In the genomic region with DNA sequence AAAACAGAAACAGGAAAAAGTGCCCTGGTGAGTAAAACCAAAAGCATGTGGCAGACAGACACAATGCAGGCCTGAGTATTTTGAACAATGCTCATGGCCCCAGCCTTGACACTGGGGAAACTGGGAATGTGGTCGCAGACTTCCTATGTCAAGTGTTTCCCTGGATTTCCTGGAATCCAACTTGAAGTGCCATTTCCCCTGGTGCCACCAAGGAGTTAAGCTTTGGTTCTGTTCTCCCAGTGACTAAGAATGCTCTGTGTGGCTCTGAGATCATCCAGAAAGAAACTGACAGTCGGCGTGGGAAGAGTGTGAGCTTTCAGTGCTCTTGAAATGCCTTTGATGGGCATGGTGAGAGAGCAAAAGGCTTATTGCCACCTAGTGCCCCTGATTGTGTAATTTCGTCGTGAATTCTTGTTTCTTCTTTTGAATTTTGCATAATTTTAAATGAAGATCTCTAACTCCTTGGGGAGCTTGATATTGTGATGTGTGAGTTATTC, we compare ENCODE assay signal across 8 cellular contexts.
DNase-seq lines count a peak whose midpoint lies in the region; ATAC-seq and TF ChIP-seq lines count a peak whose summit lies in the region.

No MANE protein-coding gene starts in this region.

- H3K27ac ChIP-seq in left ventricle myocardium inferior (replicated peaks) = peak overlapping the region; percentile 95

- DNase-seq in HFFc6 (peak; percentile 55), left ventricle myocardium inferior (no peak), NCI-H1092 (lab: John Stamatoyannopoulos, UW) (no peak), CD14-positive monocyte (ENCODE audit: low spot score) (no peak)
- DNase-seq in stimulated activated CD4-positive, alpha-beta T cell treated with anti-CD3 and anti-CD28 coated beads, Interleukin-12 subunit alpha, Interleukin-12 subunit beta, amount 100 ng/mL, for 24 hours (ENCODE audit: low read depth in 2 of 2) = peak; percentile 30 to 37

- no peak overlapping the region for H3K4me3 ChIP-seq in left ventricle myocardium inferior

- peak; percentile 99 for ATAC-seq in activated T-helper 17 cell treated with anti-CD3 and anti-CD28 coated beads, Interleukin-2, amount 50 U/mL, for 72 hours (replicated peaks)
- ATAC-seq in HG03045 (IDR thresholded peaks at IDR 0.05; ENCODE audit: unreplicated experiment) (no peak), GM21447 (IDR thresholded peaks at IDR 0.05; ENCODE audit: unreplicated experiment) (no peak)

- peaks cover 68% of the 10 kb centered on the region for H3K4me1 ChIP-seq in left ventricle myocardium inferior

- H3K36me3 Mint-ChIP-seq in HFFc6 (ENCODE audit: low read depth) = peaks cover 5% of the 10 kb centered on the region; the same call in 1 of the 2 replicates
- H3K36me3 Mint-ChIP-seq in activated T-helper 17 cell treated with anti-CD3 and anti-CD28 coated beads, Interleukin-2, amount 50 U/mL, for 72 hours (ENCODE audit: low read depth) = no peaks in the 10 kb centered on the region
- H3K36me3 Mint-ChIP-seq in CD14-positive monocyte = no peaks in the 10 kb centered on the region

- H3K9me3 ChIP-seq in left ventricle myocardium inferior (replicated peaks) = peaks cover under 1% of the 10 kb centered on the region

- H3K4me3 Mint-ChIP-seq in HFFc6 (peak overlapping the region; percentile 77), CD14-positive monocyte (no peak overlapping the region)
- H3K4me3 Mint-ChIP-seq in activated T-helper 17 cell treated with anti-CD3 and anti-CD28 coated beads, Interleukin-2, amount 50 U/mL, for 72 hours = peak overlapping the region; percentile 40

- H3K27ac Mint-ChIP-seq in HFFc6 (peak overlapping the region; percentile 95), CD14-positive monocyte (peak overlapping the region in 2 of 7 donors; percentile 1 to 11)
- peak overlapping the region; percentile 51 for H3K27ac Mint-ChIP-seq in activated T-helper 17 cell treated with anti-CD3 and anti-CD28 coated beads, Interleukin-2, amount 50 U/mL, for 72 hours

- no peaks in the 10 kb centered on the region for H3K27me3 Mint-ChIP-seq in HFFc6 (ENCODE audit: insufficient read depth)
- H3K27me3 Mint-ChIP-seq in activated T-helper 17 cell treated with anti-CD3 and anti-CD28 coated beads, Interleukin-2, amount 50 U/mL, for 72 hours = peaks cover 4% of the 10 kb centered on the region
- H3K27me3 Mint-ChIP-seq in CD14-positive monocyte (ENCODE audit: low read depth in 3 of 3) = peaks cover 0 to 3% (median 2%) of the 10 kb centered on the region in 3 donors

- no peaks in the 10 kb centered on the region for H3K36me3 ChIP-seq in left ventricle myocardium inferior

- intact Hi-C loops in left ventricle myocardium inferior (cut with micrococcal nuclease) (no loop called here), CD14-positive monocyte (cut with micrococcal nuclease) (no loop called here)

- no peaks in the 10 kb centered on the region for H3K27me3 ChIP-seq in left ventricle myocardium inferior (ENCODE audit: low read depth)

- H3K4me1 Mint-ChIP-seq in HFFc6 (ENCODE audit: low read depth) (peaks cover 71% of the 10 kb centered on the region), CD14-positive monocyte (peaks cover 19% of the 10 kb centered on the region)
- peaks cover 6% of the 10 kb centered on the region for H3K4me1 Mint-ChIP-seq in activated T-helper 17 cell treated with anti-CD3 and anti-CD28 coated beads, Interleukin-2, amount 50 U/mL, for 72 hours

- TF ChIP-seq CTCF in HFFc6 (IDR thresholded peaks at IDR 0.05) (peak; percentile 24; the same call in 1 of the 2 replicates), left ventricle myocardium inferior (IDR thresholded peaks at IDR 0.05; ENCODE audit: borderline replicate concordance) (no peak), CD14-positive monocyte (IDR thresholded peaks at IDR 0.05) (no peak)

- H3K9me3 Mint-ChIP-seq in HFFc6 (peaks cover 4% of the 10 kb centered on the region), CD14-positive monocyte (peaks cover 0 to 6% (median 0%) of the 10 kb centered on the region in 7 donors)
- peaks cover 3% of the 10 kb centered on the region for H3K9me3 Mint-ChIP-seq in activated T-helper 17 cell treated with anti-CD3 and anti-CD28 coated beads, Interleukin-2, amount 50 U/mL, for 72 hours

Comparison
In these comparisons a context has a peak if more than half of its experiments do, and no peak if none do; other contexts are left out.
1. DNase-seq: peak in HFFc6 (single experiment) and stimulated activated CD4-positive, alpha-beta T cell treated with anti-CD3 and anti-CD28 coated beads, Interleukin-12 subunit alpha, Interleukin-12 subunit beta, amount 100 ng/mL, for 24 hours (2 of 2); none in left ventricle myocardium inferior (single experiment), NCI-H1092 (single experiment) and CD14-positive monocyte (single experiment).
2. H3K4me3 Mint-ChIP-seq: peak in HFFc6 (single experiment) and activated T-helper 17 cell treated with anti-CD3 and anti-CD28 coated beads, Interleukin-2, amount 50 U/mL, for 72 hours (single experiment); none in CD14-positive monocyte (0 of 2).